Comparison of ENCODE assay signal across 12 cellular contexts in genomic region chr7:6398943-6399342, GRCh38. TPM values are rescaled to one million over a fixed set of nuclear protein-coding genes. Genes with fewer than 3 reads are reported as not detected.
DNase-seq lines count a peak whose midpoint lies in the region; ATAC-seq, FAIRE-seq and TF ChIP-seq lines count a peak whose summit lies in the region.
"Had no signal": no experiment of that assay in that cellular context is flagged by ENCODE, and none has a peak within 500 bp of the region (broad histone marks: within the 10 kb centered on the region; RNA-seq: fewer than 3 reads in every experiment).

No MANE protein-coding gene starts in this region.

- peak overlapping the region; percentile 34 for H3K4me3 ChIP-seq in coronary artery
- no peak overlapping the region for H3K4me3 ChIP-seq in spleen
- no peak overlapping the region for H3K4me3 ChIP-seq in osteoblast (ENCODE audit: insufficient read depth, low read length)
- H3K4me3 ChIP-seq: SJCRH30 had no signal

- TF ChIP-seq POLR2A in spleen (IDR thresholded peaks at IDR 0.05) = no peak

- no peak for TF ChIP-seq EP300 in Ishikawa (IDR thresholded peaks at IDR 0.05; ENCODE audit: borderline replicate concordance)

- no peak overlapping the region for H3K4me2 ChIP-seq in osteoblast (ENCODE audit: insufficient read depth, low read length)

- H4K20me1 ChIP-seq in osteoblast (ENCODE audit: insufficient read depth, low read length) = peaks cover 62% of the 10 kb centered on the region

- TF ChIP-seq RAD21 in Ishikawa (IDR thresholded peaks at IDR 0.05; ENCODE audit: low read depth) = no peak

- ATAC-seq in GM21447 (IDR thresholded peaks at IDR 0.05; ENCODE audit: unreplicated experiment) = no peak

- peaks cover 3 to 85% (median 46%) of the 10 kb centered on the region in 6 donors for H3K36me3 ChIP-seq in spleen
- H3K36me3 ChIP-seq in osteoblast (ENCODE audit: insufficient read depth, low read length) = peaks cover 51% of the 10 kb centered on the region

- DNase-seq in coronary artery (ENCODE audit: low spot score) = no peak
- DNase-seq in kidney tubule cell (ENCODE audit: low spot score) = peak; percentile 67
- DNase-seq in spleen = peak; percentile 48
- no peak for DNase-seq in osteoblast (ENCODE audit: insufficient read length, low spot score, missing footprints)
- DNase-seq in frontal cortex (ENCODE audit: low spot score in 2 of 2) = no peak
- no peak for DNase-seq in KBM-7
- DNase-seq: activated CD4-positive, alpha-beta T cell treated with anti-CD3 and anti-CD28 coated beads, Interleukin-2, amount 50 U/mL, for 1 hour; NCI-H2081; SJCRH30; stimulated activated CD4-positive, alpha-beta T cell treated with anti-CD3 and anti-CD28 coated beads, Interleukin-2, amount 100 ng/mL, for 24 hours had no signal

- TF ChIP-seq CTCF in coronary artery (IDR thresholded peaks at IDR 0.05) = no peak
- no peak for TF ChIP-seq CTCF in spleen (IDR thresholded peaks at IDR 0.05 in 8 of 11, conservative IDR thresholded peaks at IDR 0.05 in 3 of 11)
- no peak for TF ChIP-seq CTCF in osteoblast (IDR thresholded peaks at IDR 0.05; ENCODE audit: extremely low read depth, low read depth, low read length)

- H3K27me3 ChIP-seq in spleen (replicated peaks in 1 of 7) (no peaks in the 10 kb centered on the region), osteoblast (ENCODE audit: insufficient read depth, low read length) (no peaks in the 10 kb centered on the region)
- H3K27me3 ChIP-seq: SJCRH30 had no signal

- no peak overlapping the region for H2AFZ ChIP-seq in osteoblast (ENCODE audit: low read length)

- peak overlapping the region in 1 of 2 donors; percentile 13 for H3K27ac ChIP-seq in coronary artery
- H3K27ac ChIP-seq in spleen = peak overlapping the region in 1 of 8 donors; percentile 82
- H3K27ac ChIP-seq in osteoblast (ENCODE audit: low read depth, low read length) = no peak overlapping the region
- H3K27ac ChIP-seq: SJCRH30 had no signal

- H3K4me1 ChIP-seq in spleen (peaks cover 16 to 81% (median 59%) of the 10 kb centered on the region in 6 donors), osteoblast (ENCODE audit: insufficient read depth, low read length) (peaks cover 8% of the 10 kb centered on the region)
- H3K4me1 ChIP-seq: SJCRH30 had no signal

- intact Hi-C loops in spleen (cut with DNase I; ENCODE audit: low total_unique reads) = no loop called here

- peaks cover 92% of the 10 kb centered on the region for H3K79me2 ChIP-seq in osteoblast (ENCODE audit: insufficient read depth, low read length)

- 79 to 95% (median 87%) methylated on average over 8 to 12 of the region's 12 CpGs for WGBS in spleen, 5 donors

- no peak for FAIRE-seq in frontal cortex (lab: Jason Lieb, UNC)

- in situ Hi-C loops in KBM-7 (cut with MboI; ENCODE audit: low pct_unique_long_range_greater_than_20kb, low sequenced_read_pairs) = no loop called here

- H3K9me3 ChIP-seq in spleen (no peaks in the 10 kb centered on the region), osteoblast (ENCODE audit: low read depth, low read length) (no peaks in the 10 kb centered on the region)
- H3K9me3 ChIP-seq: SJCRH30 had no signal

TF ChIP-seq in Ishikawa, 13 proteins besides CTCF, POLR2A, EP300 and RAD21:
- TF ChIP-seq MAX (IDR thresholded peaks at IDR 0.05) (no peak), TEAD4 (IDR thresholded peaks at IDR 0.05) (peak; percentile 63)

RNA-seq across cellular contexts. Expression of gene RAC1, which starts 24.6 kb away (rescaled TPM):
- total RNA-seq in spleen = 100 to 1,000 TPM; 135 to 200 (median 174) TPM
- polyA plus RNA-seq in spleen = 100 to 1,000 TPM; 137 to 185 (median 162) TPM
- total RNA-seq in osteoblast = 55.4 and 55.7 TPM in 2 replicates
- total RNA-seq in frontal cortex = 41.2 TPM

RNA-seq across cellular contexts. Expression of gene DAGLB, which starts 48.8 kb away (rescaled TPM):
- total RNA-seq in spleen = 10 to 100 TPM; 14.4 to 35.1 (median 25.3) TPM
- polyA plus RNA-seq in spleen = 10 to 100 TPM in 2 of 3 donors, 1 to 10 TPM in 1; 7.2 to 29.2 (median 18.4) TPM
- total RNA-seq in osteoblast = 17.1 and 17.4 TPM in 2 replicates
- 25.7 TPM for total RNA-seq in frontal cortex

RNA-seq across cellular contexts. Expression of gene FAM220A, which starts 50.2 kb away (rescaled TPM):
- 10 to 100 TPM; 10.5 to 14.6 (median 12.2) TPM for total RNA-seq in spleen
- 10 to 100 TPM in 2 of 3 donors, 1 to 10 TPM in 1; 6.3 to 10.3 (median 10.2) TPM for polyA plus RNA-seq in spleen
- 20.3 and 25.0 TPM in 2 replicates for total RNA-seq in osteoblast
- 47.7 TPM for total RNA-seq in frontal cortex

Comparison
In these comparisons a context has a peak if more than half of its experiments do, and no peak if none do; other contexts are left out.
1. DNase-seq: peak in kidney tubule cell (single experiment) and spleen (single experiment); none in coronary artery (single experiment), osteoblast (single experiment), frontal cortex (0 of 2) and KBM-7 (single experiment).